1 cellular context compared by ENCODE assay signal in genomic region chr6:165705941-165706340, GRCh38.
TF ChIP-seq lines count a peak whose summit lies in the region.

No MANE protein-coding gene starts in this region.

TF ChIP-seq in IMR-90, 13 proteins besides CTCF, POLR2A, EP300 and RAD21 (continued from another document):
- TF ChIP-seq MAZ (IDR thresholded peaks at IDR 0.05; ENCODE audit: borderline replicate concordance, low read depth, low read length) (no peak), NFE2L2 (IDR thresholded peaks at IDR 0.05; ENCODE audit: low read depth, low read length) (no peak), RCOR1 (IDR thresholded peaks at IDR 0.05; ENCODE audit: insufficient replicate concordance, low read length) (no peak), RFX5 (IDR thresholded peaks at IDR 0.05; ENCODE audit: low read depth, low read length) (no peak), BHLHE40 (IDR thresholded peaks at IDR 0.05; ENCODE audit: low read depth, low read length) (no peak), CHD1 (IDR thresholded peaks at IDR 0.05; ENCODE audit: low read depth, low read length) (no peak), MAFK (IDR thresholded peaks at IDR 0.05; ENCODE audit: low read depth, low read length) (no peak), FOS (IDR thresholded peaks at IDR 0.05; ENCODE audit: low read depth, low read length) (no peak), MXI1 (IDR thresholded peaks at IDR 0.05; ENCODE audit: borderline replicate concordance, low read depth, low read length) (no peak), SMC3 (IDR thresholded peaks at IDR 0.05; ENCODE audit: low read depth, low read length) (no peak)
- TF ChIP-seq, protein P1, sequence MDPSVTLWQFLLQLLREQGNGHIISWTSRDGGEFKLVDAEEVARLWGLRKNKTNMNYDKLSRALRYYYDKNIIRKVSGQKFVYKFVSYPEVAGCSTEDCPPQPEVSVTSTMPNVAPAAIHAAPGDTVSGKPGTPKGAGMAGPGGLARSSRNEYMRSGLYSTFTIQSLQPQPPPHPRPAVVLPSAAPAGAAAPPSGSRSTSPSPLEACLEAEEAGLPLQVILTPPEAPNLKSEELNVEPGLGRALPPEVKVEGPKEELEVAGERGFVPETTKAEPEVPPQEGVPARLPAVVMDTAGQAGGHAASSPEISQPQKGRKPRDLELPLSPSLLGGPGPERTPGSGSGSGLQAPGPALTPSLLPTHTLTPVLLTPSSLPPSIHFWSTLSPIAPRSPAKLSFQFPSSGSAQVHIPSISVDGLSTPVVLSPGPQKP (IDR thresholded peaks at IDR 0.05; ENCODE audit: borderline replicate concordance, low read depth, low read length), result no peak
- TF ChIP-seq, protein P2, sequence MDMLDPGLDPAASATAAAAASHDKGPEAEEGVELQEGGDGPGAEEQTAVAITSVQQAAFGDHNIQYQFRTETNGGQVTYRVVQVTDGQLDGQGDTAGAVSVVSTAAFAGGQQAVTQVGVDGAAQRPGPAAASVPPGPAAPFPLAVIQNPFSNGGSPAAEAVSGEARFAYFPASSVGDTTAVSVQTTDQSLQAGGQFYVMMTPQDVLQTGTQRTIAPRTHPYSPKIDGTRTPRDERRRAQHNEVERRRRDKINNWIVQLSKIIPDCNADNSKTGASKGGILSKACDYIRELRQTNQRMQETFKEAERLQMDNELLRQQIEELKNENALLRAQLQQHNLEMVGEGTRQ (IDR thresholded peaks at IDR 0.05; ENCODE audit: low read depth, low read length), result no peak
